ENCODE assay signal across 22 cellular contexts in the genomic region with DNA sequence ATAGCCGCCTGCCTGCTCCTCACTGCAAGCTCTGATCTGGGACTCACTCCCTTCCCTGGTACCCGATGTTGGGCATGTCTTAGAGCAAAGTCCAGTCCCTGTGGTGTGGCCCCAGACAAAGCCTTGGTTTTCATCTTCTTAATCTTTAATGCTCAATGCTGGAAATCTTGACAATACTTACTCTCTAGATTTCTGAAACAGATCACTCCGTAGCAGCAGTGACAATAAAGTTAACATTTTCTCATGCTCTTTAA.
"Had no signal": no experiment of that assay in that cellular context is flagged by ENCODE, and none has a peak within 500 bp of the region (broad histone marks: within the 10 kb centered on the region; RNA-seq: fewer than 3 reads in every experiment).

No MANE protein-coding gene starts in this region.

- H3K9me3 ChIP-seq: left ventricle myocardium inferior, ovary, right atrium auricular region, right lobe of liver, tibial nerve, uterus had no signal

- H3K27ac ChIP-seq: hepatocyte, left ventricle myocardium inferior, ovary, right atrium auricular region, right lobe of liver, tibial nerve, uterus had no signal

- H3K9me3 Mint-ChIP-seq: nephron; stimulated activated memory B cell treated with anti-CD40 and anti-IgM and Interleukin-4, amounts not matched to agents 10 μg/mL and 1 μg/mL and 100 μg/mL, for 72 hours; type B pancreatic cell had no signal

- H3K4me3 ChIP-seq: hepatocyte, left ventricle myocardium inferior, lung, ovary, right atrium auricular region, right lobe of liver, smooth muscle cell, tibial nerve, uterus had no signal

- H3K79me2 ChIP-seq: hepatocyte had no signal

- H3K4me2 ChIP-seq: hepatocyte, smooth muscle cell had no signal

- H3K27me3 ChIP-seq: hepatocyte, ovary, right atrium auricular region, right lobe of liver, tibial nerve, uterus had no signal

- H3K36me3 ChIP-seq: left ventricle myocardium inferior, ovary, right atrium auricular region, right lobe of liver, tibial nerve, uterus had no signal

- DNase-seq: left ventricle myocardium inferior; naive thymus-derived CD8-positive, alpha-beta T cell; ovary; right lobe of liver; stimulated activated CD4-positive, alpha-beta T cell treated with anti-CD3 and anti-CD28 coated beads, Interleukin-1b, Interleukin-23, amount 100 ng/mL, for 48 hours; stimulated activated CD4-positive, alpha-beta T cell treated with anti-CD3 and anti-CD28 coated beads, Interleukin-2, amount 100 ng/mL, for 48 hours; stimulated activated CD4-positive, alpha-beta T cell treated with anti-CD3 and anti-CD28 coated beads, Interleukin-4, amount 100 ng/mL, for 4 hours; stimulated activated CD8-positive, alpha-beta memory T cell treated with anti-CD3 and anti-CD28 coated beads, Interleukin-4, amount 100 ng/mL, for 48 hours; stimulated activated naive CD4-positive, alpha-beta T cell treated with Interleukin-2 at 50 U/mL for 16 hours; stimulated activated naive CD8-positive, alpha-beta T cell treated with anti-CD3 and anti-CD28 coated beads, Interleukin-15, amount 100 ng/mL, for 72 hours; substantia nigra; uterus had no signal

- H3K36me3 Mint-ChIP-seq: memory B cell; naive thymus-derived CD8-positive, alpha-beta T cell; stimulated activated memory B cell treated with anti-CD40 and anti-IgM and Interleukin-4, amounts not matched to agents 10 μg/mL and 1 μg/mL and 100 μg/mL, for 72 hours; type B pancreatic cell had no signal

- H3K4me1 Mint-ChIP-seq: memory B cell; naive thymus-derived CD8-positive, alpha-beta T cell; nephron; stimulated activated memory B cell treated with anti-CD40 and anti-IgM and Interleukin-4, amounts not matched to agents 10 μg/mL and 1 μg/mL and 100 μg/mL, for 72 hours; stimulated activated naive CD8-positive, alpha-beta T cell treated with anti-CD3 and anti-CD28 coated beads, Interleukin-15, amount 100 ng/mL, for 72 hours had no signal

- ATAC-seq: naive thymus-derived CD8-positive, alpha-beta T cell; right lobe of liver; stimulated activated memory B cell treated with anti-CD40 and anti-IgM and Interleukin-4, amounts not matched to agents 10 μg/mL and 1 μg/mL and 100 μg/mL, for 72 hours; stimulated activated naive CD8-positive, alpha-beta T cell treated with anti-CD3 and anti-CD28 coated beads, Interleukin-15, amount 100 ng/mL, for 72 hours had no signal

- H3K4me3 Mint-ChIP-seq: memory B cell; naive thymus-derived CD8-positive, alpha-beta T cell; nephron; stimulated activated memory B cell treated with anti-CD40 and anti-IgM and Interleukin-4, amounts not matched to agents 10 μg/mL and 1 μg/mL and 100 μg/mL, for 72 hours; stimulated activated naive CD8-positive, alpha-beta T cell treated with anti-CD3 and anti-CD28 coated beads, Interleukin-15, amount 100 ng/mL, for 72 hours; type B pancreatic cell had no signal

- H2AFZ ChIP-seq: hepatocyte had no signal

- H3K27ac Mint-ChIP-seq: memory B cell; nephron; progenitor cell of endocrine pancreas; stimulated activated memory B cell treated with anti-CD40 and anti-IgM and Interleukin-4, amounts not matched to agents 10 μg/mL and 1 μg/mL and 100 μg/mL, for 72 hours; stimulated activated naive CD8-positive, alpha-beta T cell treated with anti-CD3 and anti-CD28 coated beads, Interleukin-15, amount 100 ng/mL, for 72 hours; type B pancreatic cell had no signal

- H3K4me1 ChIP-seq: left ventricle myocardium inferior, right atrium auricular region, right lobe of liver, tibial nerve, uterus had no signal

- H3K27me3 Mint-ChIP-seq: memory B cell; naive thymus-derived CD8-positive, alpha-beta T cell; stimulated activated memory B cell treated with anti-CD40 and anti-IgM and Interleukin-4, amounts not matched to agents 10 μg/mL and 1 μg/mL and 100 μg/mL, for 72 hours; stimulated activated naive CD8-positive, alpha-beta T cell treated with anti-CD3 and anti-CD28 coated beads, Interleukin-15, amount 100 ng/mL, for 72 hours; type B pancreatic cell had no signal
